Comparison of ENCODE assay signal across 8 cellular contexts in the genomic region with DNA sequence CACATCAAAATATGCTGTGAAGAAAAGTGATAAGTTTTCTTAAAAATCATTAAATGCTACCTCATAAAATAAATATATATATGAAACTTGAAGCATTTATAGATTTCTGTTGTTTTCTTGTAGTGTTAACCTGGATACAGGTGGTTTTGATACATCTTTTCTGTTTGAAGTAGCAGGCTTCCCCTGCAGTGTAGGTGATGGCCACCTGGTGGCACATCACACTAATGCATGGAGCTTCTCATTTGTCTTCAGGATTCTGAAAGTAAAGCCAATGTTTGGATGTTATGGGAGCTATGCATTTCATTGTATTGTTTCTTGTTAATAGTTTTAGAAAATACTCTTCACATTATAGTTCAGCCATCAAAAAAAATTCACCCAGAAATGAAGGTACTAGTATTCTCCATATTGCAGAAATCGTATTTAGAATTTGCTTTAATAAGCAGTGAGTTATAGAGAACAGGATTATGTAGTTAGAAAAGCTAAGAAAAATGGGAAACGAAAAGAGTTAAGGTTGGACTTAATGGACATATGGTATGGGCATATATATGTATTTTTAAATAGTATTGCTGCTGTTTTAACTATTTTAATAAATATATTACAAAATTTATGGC. TPM values are rescaled to one million over a fixed set of nuclear protein-coding genes. Genes with fewer than 3 reads are reported as not detected.
DNase-seq lines count a peak whose midpoint lies in the region; ATAC-seq and TF ChIP-seq lines count a peak whose summit lies in the region.

No MANE protein-coding gene starts in this region.

- 84 to 91% (median 87%) methylated on average over 2 of the region's 2 CpGs for WGBS in heart left ventricle, 4 donors
- 82 to 89% methylated on average over 2 of the region's 2 CpGs for WGBS in testis, 2 donors

- H3K27ac Mint-ChIP-seq in T-helper 17 cell: peak overlapping the region; percentile 32

- H3K27ac ChIP-seq in heart left ventricle (no peak overlapping the region), foreskin keratinocyte (no peak overlapping the region), testis (no peak overlapping the region)

- no peak for ATAC-seq in heart left ventricle
- peak; percentile 48 for ATAC-seq in GM21737 (IDR thresholded peaks at IDR 0.05; ENCODE audit: unreplicated experiment)
- ATAC-seq in T-helper 17 cell: peak; percentile 65
- ATAC-seq in foreskin keratinocyte: peak; percentile 96
- no peak for ATAC-seq in HG03045 (IDR thresholded peaks at IDR 0.05; ENCODE audit: unreplicated experiment)

- H3K4me1 Mint-ChIP-seq in T-helper 17 cell: peaks cover 7% of the 10 kb centered on the region

- TF ChIP-seq POLR2A in heart left ventricle (IDR thresholded peaks at IDR 0.05) (no peak), testis (IDR thresholded peaks at IDR 0.05) (no peak)

- H3K36me3 ChIP-seq in heart left ventricle (peaks cover 0 to 74% (median 52%) of the 10 kb centered on the region in 9 donors), testis (ENCODE audit: low read depth, missing control alignments) (no peaks in the 10 kb centered on the region)

- intact Hi-C loops in heart left ventricle (cut with DNase I) (no loop called here), cardiac septum (cut with DNase I) (no loop called here), testis (cut with DNase I; ENCODE audit: low total_unique reads) (no loop called here)

- H3K27me3 Mint-ChIP-seq in T-helper 17 cell: no peaks in the 10 kb centered on the region

- no peaks in the 10 kb centered on the region for H3K27me3 ChIP-seq in heart left ventricle
- H3K27me3 ChIP-seq in foreskin keratinocyte: no peaks in the 10 kb centered on the region
- H3K27me3 ChIP-seq in testis: no peaks in the 10 kb centered on the region

- H3K4me1 ChIP-seq in heart left ventricle: peaks cover 0 to 5% (median 0%) of the 10 kb centered on the region in 12 donors
- H3K4me1 ChIP-seq in foreskin keratinocyte: no peaks in the 10 kb centered on the region
- no peaks in the 10 kb centered on the region for H3K4me1 ChIP-seq in testis

- H3K4me3 ChIP-seq in heart left ventricle: no peak overlapping the region
- no peak overlapping the region for H3K4me3 ChIP-seq in testis

- peak in 11 of 12 donors; percentile 11 to 53 (median 41) for TF ChIP-seq CTCF in heart left ventricle (IDR thresholded peaks at IDR 0.05)
- TF ChIP-seq CTCF in LNCAP (IDR thresholded peaks at IDR 0.05): peak; percentile 76
- peak; percentile 90 for TF ChIP-seq CTCF in foreskin keratinocyte (conservative IDR thresholded peaks at IDR 0.05)
- peak; percentile 11 to 64 (median 44) for TF ChIP-seq CTCF in testis (IDR thresholded peaks at IDR 0.05)

- H3K9me3 ChIP-seq in heart left ventricle (no peaks in the 10 kb centered on the region), T-helper 17 cell (ENCODE audit: control insufficient read depth, low read length, poor library complexity, severe bottlenecking) (no peaks in the 10 kb centered on the region), testis (no peaks in the 10 kb centered on the region)

- no peak overlapping the region for H3K4me3 Mint-ChIP-seq in T-helper 17 cell

- peaks cover 2% of the 10 kb centered on the region for H3K36me3 Mint-ChIP-seq in T-helper 17 cell (ENCODE audit: low read depth)

- no peak for DNase-seq in heart left ventricle
- DNase-seq in cardiac septum (ENCODE audit: low spot score): no peak
- DNase-seq in T-helper 17 cell: no peak
- DNase-seq in foreskin keratinocyte: peak in 1 of 2 donors; percentile 32
- DNase-seq in testis: no peak

RNA-seq across cellular contexts. Expression of a gene that starts 18.7 kb away (rescaled TPM):
- 1 to 10 TPM; 2.1 to 6.4 (median 3.8) TPM for total RNA-seq in heart left ventricle
- polyA plus RNA-seq in heart left ventricle: 1 to 10 TPM in 1 of 2 donors, under 1 TPM in 1; 0.99 to 2.9 TPM
- 1.8 TPM for total RNA-seq in cardiac septum
- 1 to 10 TPM; 1.3 to 1.4 TPM for total RNA-seq in T-helper 17 cell
- 16.4 and 17.0 TPM in 2 replicates for total RNA-seq in foreskin keratinocyte
- polyA plus RNA-seq in foreskin keratinocyte: 3.7 and 4.7 TPM in 2 replicates
- total RNA-seq in testis: 1 to 10 TPM; 2.0 to 3.3 TPM
- polyA plus RNA-seq in testis (ENCODE audit: insufficient read depth, low read depth, low replicate concordance): 2.7 TPM

RNA-seq across cellular contexts. Expression of a gene that starts 24.4 kb away (rescaled TPM):
- total RNA-seq in heart left ventricle: 1 to 10 TPM; 3.2 to 6.7 (median 5.3) TPM
- polyA plus RNA-seq in heart left ventricle: 1 to 10 TPM; 3.7 to 4.3 TPM
- total RNA-seq in cardiac septum: 4.9 TPM
- total RNA-seq in T-helper 17 cell: 1 to 10 TPM; 5.5 to 5.9 TPM
- total RNA-seq in foreskin keratinocyte: 12.4 and 12.7 TPM in 2 replicates
- polyA plus RNA-seq in foreskin keratinocyte: 6.5 and 7.8 TPM in 2 replicates
- 10 to 100 TPM in 1 of 2 donors, 1 to 10 TPM in 1; 8.7 to 10.1 TPM for total RNA-seq in testis
- 9.5 TPM for polyA plus RNA-seq in testis (ENCODE audit: insufficient read depth, low read depth, low replicate concordance)

Comparison
In these comparisons a context has a peak if more than half of its experiments do, and no peak if none do; other contexts are left out.
1. ATAC-seq: peak in GM21737 (single experiment), T-helper 17 cell (single experiment) and foreskin keratinocyte (single experiment); none in heart left ventricle (0 of 4) and HG03045 (single experiment).
2. Peak in every context shown above with its lines, with median percentiles within 50 percentile points of each other: CTCF ChIP-seq.